13 cellular contexts compared by ENCODE assay signal in the genomic region with DNA sequence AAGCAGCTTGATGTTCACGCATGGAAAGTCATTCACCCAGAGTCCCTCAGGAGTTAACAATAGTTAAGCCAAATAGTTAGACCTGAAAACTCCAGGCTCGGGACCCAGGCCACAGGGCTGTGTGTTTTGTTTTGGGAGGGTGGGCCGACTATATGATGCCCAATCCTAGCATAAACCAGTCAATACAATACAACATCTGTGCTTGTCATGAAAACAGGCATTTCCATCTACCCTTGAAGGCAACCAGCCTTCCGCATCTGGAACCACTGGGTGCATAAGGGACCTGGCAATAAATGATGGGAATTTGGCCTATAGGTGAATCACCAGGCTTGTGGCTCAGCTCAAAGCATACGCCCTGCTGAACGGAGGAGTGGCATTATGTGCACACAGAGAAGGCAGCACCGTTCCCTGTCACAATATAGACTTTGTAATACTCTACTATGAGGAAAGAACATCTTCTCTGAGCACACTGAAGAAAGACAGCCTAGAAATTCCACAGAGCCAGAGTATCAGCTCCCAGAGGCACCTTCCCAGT.
DNase-seq lines count a peak whose midpoint lies in the region; FAIRE-seq and TF ChIP-seq lines count a peak whose summit lies in the region.
"Had no signal": no experiment of that assay in that cellular context is flagged by ENCODE, and none has a peak within 500 bp of the region (broad histone marks: within the 10 kb centered on the region; RNA-seq: fewer than 3 reads in every experiment).

No MANE protein-coding gene starts in this region.

- DNase-seq in ACHN (peak; percentile 37), HFFc6 (peak; percentile 50), kidney epithelial cell (ENCODE audit: low read depth) (peak; percentile 42), NCI-H2107 treated with DMSO at 0.1 percent for 48 hours (lab: John Stamatoyannopoulos, UW; ENCODE audit: unreplicated experiment) (no peak), frontal cortex (ENCODE audit: low spot score in 2 of 2) (no peak), NCI-H2196 treated with DMSO at 0.1 percent for 48 hours (lab: John Stamatoyannopoulos, UW; ENCODE audit: unreplicated experiment) (no peak), SW 1271 (lab: John Stamatoyannopoulos, UW) (no peak)
- DNase-seq in activated naive CD8-positive, alpha-beta T cell treated with anti-CD3 and anti-CD28 coated beads for 36 hours, result no peak
- DNase-seq: Caco-2, NCI-H146 had no signal

- H3K4me3 Mint-ChIP-seq in HFFc6, result no peak overlapping the region; the same call in 1 of the 2 replicates
- H3K4me3 Mint-ChIP-seq in activated naive CD8-positive, alpha-beta T cell treated with anti-CD3 and anti-CD28 coated beads for 36 hours, result no peak overlapping the region
- H3K4me3 Mint-ChIP-seq: dendritic cell treated with granulocyte-macrophage colony-stimulating factor and Interleukin-4, amounts not matched to agents 40 ng/mL and 50 ng/mL, for 4 days had no signal

- no peaks in the 10 kb centered on the region for H3K36me3 ChIP-seq in kidney epithelial cell (ENCODE audit: control insufficient read depth, insufficient read depth, low read length)
- H3K36me3 ChIP-seq: prostate gland had no signal

- H3K4me1 Mint-ChIP-seq in HFFc6 (ENCODE audit: low read depth), result peaks cover 68% of the 10 kb centered on the region
- peaks cover 71% of the 10 kb centered on the region for H3K4me1 Mint-ChIP-seq in activated naive CD8-positive, alpha-beta T cell treated with anti-CD3 and anti-CD28 coated beads for 36 hours

- in situ Hi-C loops in ACHN (cut with HindIII; ENCODE audit: low pct_ligation_motif_present, low pct_unique_long_range_greater_than_20kb, low sequenced_read_pairs), result no loop called here

- FAIRE-seq in frontal cortex (lab: Jason Lieb, UNC), result no peak
- FAIRE-seq: islet of Langerhans had no signal

- H3K27me3 ChIP-seq in kidney epithelial cell (ENCODE audit: control insufficient read depth, insufficient read depth, low read length), result no peaks in the 10 kb centered on the region

- peak overlapping the region; percentile 58 for H3K27ac Mint-ChIP-seq in HFFc6
- peak overlapping the region; percentile 43 for H3K27ac Mint-ChIP-seq in activated naive CD8-positive, alpha-beta T cell treated with anti-CD3 and anti-CD28 coated beads for 36 hours

- no peak for TF ChIP-seq CTCF in HFFc6 (IDR thresholded peaks at IDR 0.05)
- TF ChIP-seq CTCF in kidney epithelial cell (IDR thresholded peaks at IDR 0.05; ENCODE audit: insufficient read depth, low read length, poor library complexity, severe bottlenecking), result no peak

- no peaks in the 10 kb centered on the region for H3K9me3 Mint-ChIP-seq in HFFc6
- H3K9me3 Mint-ChIP-seq in activated naive CD8-positive, alpha-beta T cell treated with anti-CD3 and anti-CD28 coated beads for 36 hours, result no peaks in the 10 kb centered on the region

- H3K36me3 Mint-ChIP-seq in HFFc6 (ENCODE audit: low read depth), result peaks cover 16% of the 10 kb centered on the region; the same call in 1 of the 2 replicates
- peaks cover 29% of the 10 kb centered on the region for H3K36me3 Mint-ChIP-seq in activated naive CD8-positive, alpha-beta T cell treated with anti-CD3 and anti-CD28 coated beads for 36 hours

- H3K27me3 Mint-ChIP-seq in HFFc6 (ENCODE audit: insufficient read depth), result no peaks in the 10 kb centered on the region
- no peaks in the 10 kb centered on the region for H3K27me3 Mint-ChIP-seq in activated naive CD8-positive, alpha-beta T cell treated with anti-CD3 and anti-CD28 coated beads for 36 hours
- H3K27me3 Mint-ChIP-seq: dendritic cell treated with granulocyte-macrophage colony-stimulating factor and Interleukin-4, amounts not matched to agents 40 ng/mL and 50 ng/mL, for 4 days had no signal

- H3K4me3 ChIP-seq in kidney epithelial cell (ENCODE audit: low read depth, low read length), result no peak overlapping the region
- H3K4me3 ChIP-seq: prostate gland had no signal

Comparison
In these comparisons a context has a peak if more than half of its experiments do, and no peak if none do; other contexts are left out.
1. DNase-seq: peak in ACHN (single experiment), HFFc6 (single experiment) and kidney epithelial cell (single experiment); none in activated naive CD8-positive, alpha-beta T cell treated with anti-CD3 and anti-CD28 coated beads for 36 hours (single experiment), NCI-H2107 treated with DMSO at 0.1 percent for 48 hours (single experiment), frontal cortex (0 of 2), NCI-H2196 treated with DMSO at 0.1 percent for 48 hours (single experiment) and SW 1271 (0 of 2).